ENCODE assay signal across 13 cellular contexts in genomic region chr1:113858982-113859381, GRCh38. TPM values are rescaled to one million over a fixed set of nuclear protein-coding genes. Genes with fewer than 3 reads are reported as not detected.
A peak's percentile ranks its signal among the peaks of the same experiment; 100 is the strongest.
DNase-seq lines count a peak whose midpoint lies in the region; ATAC-seq and TF ChIP-seq lines count a peak whose summit lies in the region.
"Had no signal": no experiment of that assay in that cellular context is flagged by ENCODE, and none has a peak within 500 bp of the region (broad histone marks: within the 10 kb centered on the region; RNA-seq: fewer than 3 reads in every experiment).

No MANE protein-coding gene starts in this region.

- no peaks in the 10 kb centered on the region for H3K27me3 ChIP-seq in neural progenitor cell
- H3K27me3 ChIP-seq: transverse colon had no signal

- H3K27ac ChIP-seq in neural progenitor cell, result no peak overlapping the region
- H3K27ac ChIP-seq: 22Rv1 had no signal

- peak overlapping the region; percentile 49 for H2AFZ ChIP-seq in neural progenitor cell (replicated peaks)

- no peaks in the 10 kb centered on the region for H3K4me1 ChIP-seq in neural progenitor cell

- ATAC-seq in GM18907 (IDR thresholded peaks at IDR 0.05; ENCODE audit: unreplicated experiment), result no peak

- H3K9ac ChIP-seq in neural progenitor cell, result no peak overlapping the region

- TF ChIP-seq CTCF in neural progenitor cell (IDR thresholded peaks at IDR 0.05), result no peak

- H3F3A ChIP-seq in neural progenitor cell (ENCODE audit: low read depth), result no peaks in the 10 kb centered on the region

- no peak overlapping the region for H3K4me3 ChIP-seq in neural progenitor cell
- H3K4me3 ChIP-seq: lower lobe of right lung, transverse colon had no signal

- no peaks in the 10 kb centered on the region for H3K79me2 ChIP-seq in neural progenitor cell (ENCODE audit: low read depth)

- no peaks in the 10 kb centered on the region for H4K20me1 ChIP-seq in neural progenitor cell (ENCODE audit: low read depth)

- no peaks in the 10 kb centered on the region for H3K9me3 ChIP-seq in neural progenitor cell (ENCODE audit: low read depth)
- H3K9me3 ChIP-seq: lower lobe of right lung, transverse colon had no signal

- H3K4me1 Mint-ChIP-seq in neural progenitor cell, result no peaks in the 10 kb centered on the region

- peaks cover 2% of the 10 kb centered on the region for H3K9me3 Mint-ChIP-seq in neural progenitor cell

- no peak overlapping the region for H3K27ac Mint-ChIP-seq in neural progenitor cell

- no peak overlapping the region for H3K4me2 ChIP-seq in neural progenitor cell

- DNase-seq in NCI-H82 (lab: John Stamatoyannopoulos, UW) (peak; percentile 24), NCI-H82 treated with DMSO at 0.1 percent for 48 hours (lab: John Stamatoyannopoulos, UW; ENCODE audit: unreplicated experiment) (no peak), OCI-M1 (lab: John Stamatoyannopoulos, UW) (peak; percentile 43), neural progenitor cell (ENCODE audit: low spot score) (no peak), T-helper 9 cell (no peak)
- DNase-seq: Calu3; lower lobe of right lung; NCI-H1694 treated with DMSO at 0.1 percent for 48 hours; NCI-H526 treated with DMSO at 0.1 percent for 48 hours; stimulated activated CD4-positive, alpha-beta T cell treated with anti-CD3 and anti-CD28 coated beads, Interleukin-12 subunit alpha, Interleukin-12 subunit beta, amount 100 ng/mL, for 4 hours; transverse colon had no signal

- H3K36me3 ChIP-seq in neural progenitor cell, result no peaks in the 10 kb centered on the region
- H3K36me3 ChIP-seq: lower lobe of right lung, transverse colon had no signal

- H3K4me3 Mint-ChIP-seq in neural progenitor cell, result no peak overlapping the region

- peaks cover 2% of the 10 kb centered on the region for H3K27me3 Mint-ChIP-seq in neural progenitor cell (ENCODE audit: insufficient read depth, low read depth)

- H3K36me3 Mint-ChIP-seq in neural progenitor cell, result no peaks in the 10 kb centered on the region

RNA-seq across cellular contexts. Expression of gene PTPN22, which starts 12.5 kb away (rescaled TPM):
- not detected in 2 replicates for total RNA-seq in neural progenitor cell (ENCODE audit: low replicate concordance)

RNA-seq across cellular contexts. Expression of gene BCL2L15, which starts 28.4 kb away (rescaled TPM):
- total RNA-seq in neural progenitor cell (ENCODE audit: low replicate concordance), result 0.04 and 0.31 TPM in 2 replicates

RNA-seq across cellular contexts. Expression of gene AP4B1, which starts 45.6 kb away (rescaled TPM):
- 13.1 and 27.7 TPM in 2 replicates for total RNA-seq in neural progenitor cell (ENCODE audit: low replicate concordance)

RNA-seq across cellular contexts. Expression of gene DCLRE1B, which starts 46.1 kb away (rescaled TPM):
- 8.0 and 11.9 TPM in 2 replicates for total RNA-seq in neural progenitor cell (ENCODE audit: low replicate concordance)

RNA-seq across cellular contexts. Expression of gene RSBN1, which starts 46.7 kb away (rescaled TPM):
- 30.2 and 40.1 TPM in 2 replicates for total RNA-seq in neural progenitor cell (ENCODE audit: low replicate concordance)

Comparison
In these comparisons a context has a peak if more than half of its experiments do, and no peak if none do; other contexts are left out.
1. DNase-seq: peak in NCI-H82 (single experiment) and OCI-M1 (single experiment); none in NCI-H82 treated with DMSO at 0.1 percent for 48 hours (single experiment), neural progenitor cell (single experiment) and T-helper 9 cell (single experiment).